Comparison of ENCODE assay signal across 32 cellular contexts in genomic region chr7:97757824-97758223, GRCh38. TPM values are rescaled to one million over a fixed set of nuclear protein-coding genes. Genes with fewer than 3 reads are reported as not detected.
"Had no signal": no experiment of that assay in that cellular context is flagged by ENCODE, and none has a peak within 500 bp of the region (broad histone marks: within the 10 kb centered on the region; RNA-seq: fewer than 3 reads in every experiment).

No MANE protein-coding gene starts in this region.

- H3K27ac Mint-ChIP-seq: natural killer cell; nephron; neural progenitor cell; progenitor cell of endocrine pancreas; stimulated activated memory B cell treated with anti-CD40 and anti-IgM and Interleukin-4, amounts not matched to agents 10 μg/mL and 1 μg/mL and 100 μg/mL, for 72 hours; stimulated activated naive CD8-positive, alpha-beta T cell treated with anti-CD3 and anti-CD28 coated beads, Interleukin-15, amount 100 ng/mL, for 72 hours; type B pancreatic cell had no signal

- H3K36me3 Mint-ChIP-seq: neural progenitor cell; stimulated activated memory B cell treated with anti-CD40 and anti-IgM and Interleukin-4, amounts not matched to agents 10 μg/mL and 1 μg/mL and 100 μg/mL, for 72 hours; type B pancreatic cell had no signal

- H3K9me3 Mint-ChIP-seq: neural progenitor cell; stimulated activated memory B cell treated with anti-CD40 and anti-IgM and Interleukin-4, amounts not matched to agents 10 μg/mL and 1 μg/mL and 100 μg/mL, for 72 hours; stimulated activated naive CD8-positive, alpha-beta T cell treated with anti-CD3 and anti-CD28 coated beads, Interleukin-15, amount 100 ng/mL, for 72 hours; type B pancreatic cell had no signal

- DNase-seq: natural killer cell; occipital lobe; ovary; posterior cingulate gyrus; psoas muscle; right cardiac atrium; spleen; stimulated activated CD4-positive, alpha-beta T cell treated with anti-CD3 and anti-CD28 coated beads, Interleukin-12 subunit alpha, Interleukin-12 subunit beta, amount 100 ng/mL, for 4 hours; stimulated activated CD4-positive, alpha-beta T cell treated with anti-CD3 and anti-CD28 coated beads, Interleukin-1b, Interleukin-23, amount 100 ng/mL, for 48 hours; stimulated activated CD4-positive, alpha-beta T cell treated with anti-CD3 and anti-CD28 coated beads, Interleukin-4, amount 100 ng/mL, for 1 hour; stimulated activated CD4-positive, alpha-beta T cell treated with anti-CD3 and anti-CD28 coated beads, Interleukin-4, amount 100 ng/mL, for 4 hours; stimulated activated CD8-positive, alpha-beta memory T cell treated with anti-CD3 and anti-CD28 coated beads, Interleukin-4, amount 100 ng/mL, for 48 hours; stimulated activated naive CD4-positive, alpha-beta T cell; stimulated activated naive CD8-positive, alpha-beta T cell treated with anti-CD3 and anti-CD28 coated beads, Interleukin-15, amount 100 ng/mL, for 72 hours; stimulated activated naive CD8-positive, alpha-beta T cell treated with anti-CD3 and anti-CD28 coated beads, Interleukin-15, Interleukin-2, amounts not matched to agents 100 U/mL and 50 U/mL, for 24 hours; substantia nigra; testis; tibial artery; transverse colon; upper lobe of right lung; uterus had no signal

- H3K9ac ChIP-seq: neural progenitor cell, parathyroid adenoma had no signal

- ATAC-seq: natural killer cell; psoas muscle; right cardiac atrium; sciatic nerve; stimulated activated memory B cell treated with anti-CD40 and anti-IgM and Interleukin-4, amounts not matched to agents 10 μg/mL and 1 μg/mL and 100 μg/mL, for 72 hours; stimulated activated naive CD8-positive, alpha-beta T cell treated with anti-CD3 and anti-CD28 coated beads, Interleukin-15, amount 100 ng/mL, for 72 hours; stimulated activated naive CD8-positive, alpha-beta T cell treated with anti-CD3 and anti-CD28 coated beads, Interleukin-15, Interleukin-2, amounts not matched to agents 100 U/mL and 50 U/mL, for 24 hours; upper lobe of right lung had no signal

- H3K4me3 Mint-ChIP-seq: natural killer cell; nephron; neural progenitor cell; stimulated activated memory B cell treated with anti-CD40 and anti-IgM and Interleukin-4, amounts not matched to agents 10 μg/mL and 1 μg/mL and 100 μg/mL, for 72 hours; stimulated activated naive CD8-positive, alpha-beta T cell treated with anti-CD3 and anti-CD28 coated beads, Interleukin-15, amount 100 ng/mL, for 72 hours; type B pancreatic cell had no signal

- H3K79me2 ChIP-seq: parathyroid adenoma had no signal

- H3K27ac ChIP-seq: neural progenitor cell, ovary, parathyroid adenoma, psoas muscle, skin epidermis, spleen, suprapubic skin, testis, tibial artery, transverse colon, upper lobe of right lung, uterus had no signal

- H3K4me1 Mint-ChIP-seq: natural killer cell; nephron; neural progenitor cell; stimulated activated memory B cell treated with anti-CD40 and anti-IgM and Interleukin-4, amounts not matched to agents 10 μg/mL and 1 μg/mL and 100 μg/mL, for 72 hours; stimulated activated naive CD8-positive, alpha-beta T cell treated with anti-CD3 and anti-CD28 coated beads, Interleukin-15, amount 100 ng/mL, for 72 hours had no signal

- H3K4me2 ChIP-seq: neural progenitor cell, smooth muscle cell had no signal

- H2AFZ ChIP-seq: neural progenitor cell, parathyroid adenoma had no signal

- H3K4me3 ChIP-seq: neural progenitor cell, ovary, psoas muscle, skin epidermis, smooth muscle cell, spleen, suprapubic skin, testis, tibial artery, transverse colon, upper lobe of right lung, uterus had no signal

- H3K27me3 ChIP-seq: neural progenitor cell, ovary, spleen, suprapubic skin, testis, tibial artery, transverse colon, upper lobe of right lung, uterus had no signal

- H3K36me3 ChIP-seq: neural progenitor cell, ovary, spleen, suprapubic skin, tibial artery, transverse colon, upper lobe of right lung, uterus had no signal

- H3K4me1 ChIP-seq: neural progenitor cell, parathyroid adenoma, psoas muscle, spleen, suprapubic skin, testis, tibial artery, transverse colon, upper lobe of right lung, uterus had no signal

- H3K9me3 ChIP-seq: ovary, psoas muscle, spleen, suprapubic skin, testis, tibial artery, transverse colon, upper lobe of right lung, uterus had no signal

RNA-seq across cellular contexts. Expression of gene TAC1, which starts 25.9 kb away (rescaled TPM):
- total RNA-seq: natural killer cell, osteoblast, progenitor cell of endocrine pancreas, psoas muscle, upper lobe of right lung had no signal
